ENCODE assay signal across 12 cellular contexts in the genomic region with DNA sequence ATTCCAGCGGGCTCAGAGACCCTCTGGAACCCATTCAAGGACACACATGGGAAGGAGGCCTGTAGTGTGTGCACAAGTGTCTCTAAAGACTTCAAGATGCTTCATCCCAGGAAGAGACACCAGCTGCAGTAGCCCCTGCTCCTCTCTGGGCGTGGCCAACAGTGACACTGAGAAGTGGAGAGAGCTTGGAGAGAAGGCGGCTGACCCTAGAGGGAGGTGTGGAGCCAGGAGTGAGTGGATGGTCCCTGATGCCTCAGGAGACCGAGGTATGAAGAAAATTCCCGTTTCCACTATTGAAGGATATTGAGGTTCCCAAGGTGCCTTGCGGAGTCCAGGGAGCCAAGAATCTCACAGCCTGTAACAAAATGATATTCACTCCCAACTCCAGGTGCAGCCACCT. TPM values are rescaled to one million over a fixed set of nuclear protein-coding genes. Genes with fewer than 3 reads are reported as not detected.
DNase-seq lines count a peak whose midpoint lies in the region; ATAC-seq and TF ChIP-seq lines count a peak whose summit lies in the region.
"Had no signal": no experiment of that assay in that cellular context is flagged by ENCODE, and none has a peak within 500 bp of the region (broad histone marks: within the 10 kb centered on the region; RNA-seq: fewer than 3 reads in every experiment).

No MANE protein-coding gene starts in this region.

- no peaks in the 10 kb centered on the region for H3K79me2 ChIP-seq in HCT116 (ENCODE audit: insufficient read depth, low read length)
- H3K79me2 ChIP-seq in hepatocyte, result no peaks in the 10 kb centered on the region

- TF ChIP-seq RAD21 in HCT116 (IDR thresholded peaks at IDR 0.05; ENCODE audit: low read depth), result peak; percentile 54

- H3K36me3 Mint-ChIP-seq in activated CD4-positive, alpha-beta memory T cell treated with anti-CD3 and anti-CD28 coated beads, Interleukin-2, amount 10 ng/mL, durations not matched to agents 7 days and 5 days (ENCODE audit: low read depth), result no peaks in the 10 kb centered on the region

- no peaks in the 10 kb centered on the region; the same call in 1 of the 2 replicates for H3K4me1 ChIP-seq in BE2C
- H3K4me1 ChIP-seq in HCT116 (ENCODE audit: control insufficient read depth in 1 of 2, insufficient read depth in 2 of 2, low read length in 2 of 2), result peaks cover 13 to 19% of the 10 kb centered on the region in 2 experiments
- peaks cover 5% of the 10 kb centered on the region for H3K4me1 ChIP-seq in hepatocyte (ENCODE audit: insufficient read depth)

- RAD21 ChIA-PET in HCT116 (lab: Charles Lee; ENCODE audit: low non-redundant PET in 1 of 2, low total read pairs in 2 of 2, uncharacterized antibody in 2 of 2, unreplicated experiment in 2 of 2), result interaction anchor here (0.6 to 1.9 kb wide), 4 partner anchors 11 to 75 kb away, joined by 3 to 12 read pairs (median 6); no protein-coding TSS in a partner anchor

- BruUV-seq in HCT116 (replicated peaks; lab: Mats Ljungman, UMichigan), result no TSS peak

- no peaks in the 10 kb centered on the region for H3K36me3 ChIP-seq in BE2C
- no peaks in the 10 kb centered on the region for H3K36me3 ChIP-seq in HCT116 (ENCODE audit: control insufficient read depth in 1 of 2, insufficient read depth in 2 of 2, low read length in 2 of 2)
- no peaks in the 10 kb centered on the region for H3K36me3 ChIP-seq in hepatocyte (replicated peaks; ENCODE audit: insufficient read depth, low read depth)

- H3K9me3 ChIP-seq in BE2C (no peaks in the 10 kb centered on the region), HCT116 (ENCODE audit: control insufficient read depth in 1 of 2, insufficient read depth in 1 of 2, low read depth in 1 of 2, low read length in 2 of 2) (no peaks in the 10 kb centered on the region), hepatocyte (ENCODE audit: low read depth) (no peaks in the 10 kb centered on the region)

- H3K4me3 ChIP-seq in BE2C (ENCODE audit: low read depth, low read length) (no peak overlapping the region), HCT116 (replicated peaks in 1 of 2; ENCODE audit: low read depth in 1 of 2, low read length in 2 of 2) (no peak overlapping the region), hepatocyte (no peak overlapping the region)

- no peaks in the 10 kb centered on the region for H3K9me2 ChIP-seq in HCT116 (ENCODE audit: insufficient read depth)
- H3K9me2 ChIP-seq in hepatocyte (replicated peaks; ENCODE audit: insufficient read depth), result no peaks in the 10 kb centered on the region

- H3K27ac ChIP-seq in HCT116 (ENCODE audit: low read depth, low read length) (no peak overlapping the region), hepatocyte (no peak overlapping the region)

- H3K4me2 ChIP-seq in HCT116 (ENCODE audit: low read length), result peak overlapping the region; percentile 54
- H3K4me2 ChIP-seq in hepatocyte, result no peak overlapping the region

- CTCF ChIA-PET in HCT116 (lab: Charles Lee), result interaction anchor here (1.0 to 2.0 kb wide), 9 partner anchors 8 to 88 kb away, joined by 3 to 63 read pairs (median 10); a partner anchor contains a TSS
- CTCF ChIA-PET in activated CD4-positive, alpha-beta memory T cell treated with anti-CD3 and anti-CD28 coated beads, Interleukin-2, amount 10 ng/mL, durations not matched to agents 7 days and 5 days (lab: Charles Lee), result interaction anchor here (0.9 to 2.5 kb wide), 8 partner anchors 12 to 79 kb away, joined by 3 to 36 read pairs (median 10); a partner anchor contains a TSS

- H3K27me3 Mint-ChIP-seq in activated CD4-positive, alpha-beta memory T cell treated with anti-CD3 and anti-CD28 coated beads, Interleukin-2, amount 10 ng/mL, durations not matched to agents 7 days and 5 days, result peaks cover 34% of the 10 kb centered on the region

- no peak overlapping the region for H3K27ac Mint-ChIP-seq in activated CD4-positive, alpha-beta memory T cell treated with anti-CD3 and anti-CD28 coated beads, Interleukin-2, amount 10 ng/mL, durations not matched to agents 7 days and 5 days

- TF ChIP-seq CTCF in BE2C (IDR thresholded peaks at IDR 0.05; ENCODE audit: low read depth, low read length) (peak; percentile 31), HCT116 (IDR thresholded peaks at IDR 0.05 in 2 of 3, conservative IDR thresholded peaks at IDR 0.05 in 1 of 3; ENCODE audit: borderline replicate concordance in 1 of 3, insufficient read depth in 1 of 3, low read depth in 2 of 3, low read length in 2 of 3) (peak; percentile 40 to 54 (median 48); a peak in 5 of 6 replicates), hepatocyte (IDR thresholded peaks at IDR 0.05; ENCODE audit: poor library complexity) (no peak)

- DNase-seq in BE2C, result peak; percentile 38
- DNase-seq in HCT116 (ENCODE audit: low read depth, low spot score), result peak; percentile 56
- peak; percentile 29 for DNase-seq in RPMI7951 (ENCODE audit: low read depth)
- DNase-seq in hepatocyte (ENCODE audit: low spot score), result peak; percentile 55
- no peak for DNase-seq in activated CD4-positive, alpha-beta memory T cell treated with anti-CD3 and anti-CD28 coated beads, Interleukin-2, amount 10 ng/mL, durations not matched to agents 7 days and 5 days
- no peak for DNase-seq in NCI-H128 (lab: John Stamatoyannopoulos, UW; ENCODE audit: unreplicated experiment)
- DNase-seq in stimulated activated CD4-positive, alpha-beta T cell treated with anti-CD3 and anti-CD28 coated beads, Interleukin-12 subunit alpha, Interleukin-12 subunit beta, amount 100 ng/mL, for 4 hours, result no peak

- no peaks in the 10 kb centered on the region for H3K9me3 Mint-ChIP-seq in activated CD4-positive, alpha-beta memory T cell treated with anti-CD3 and anti-CD28 coated beads, Interleukin-2, amount 10 ng/mL, durations not matched to agents 7 days and 5 days

- POLR2A ChIA-PET in HCT116 (lab: Charles Lee), result interaction anchor here (1.6 to 1.7 kb wide), 2 partner anchors 25 to 44 kb away, joined by 6 to 8 read pairs; no protein-coding TSS in a partner anchor
- POLR2A ChIA-PET in activated CD4-positive, alpha-beta memory T cell treated with anti-CD3 and anti-CD28 coated beads, Interleukin-2, amount 10 ng/mL, durations not matched to agents 7 days and 5 days (lab: Charles Lee), result no interaction called here

- no peaks in the 10 kb centered on the region for H3K27me3 ChIP-seq in BE2C
- H3K27me3 ChIP-seq in HCT116 (ENCODE audit: insufficient read depth, low read length), result no peaks in the 10 kb centered on the region
- H3K27me3 ChIP-seq in hepatocyte, result no peaks in the 10 kb centered on the region

- H3K4me1 Mint-ChIP-seq in activated CD4-positive, alpha-beta memory T cell treated with anti-CD3 and anti-CD28 coated beads, Interleukin-2, amount 10 ng/mL, durations not matched to agents 7 days and 5 days, result peaks cover 4% of the 10 kb centered on the region

- intact Hi-C loops in HCT116 (cut with micrococcal nuclease), result loop anchor here (1.0 kb wide), 1 partner anchor 77 kb away; no protein-coding TSS in a partner anchor

- H3K4me3 Mint-ChIP-seq in activated CD4-positive, alpha-beta memory T cell treated with anti-CD3 and anti-CD28 coated beads, Interleukin-2, amount 10 ng/mL, durations not matched to agents 7 days and 5 days, result no peak overlapping the region

- H3K9ac ChIP-seq in HCT116 (ENCODE audit: low read length), result no peak overlapping the region

- no peak for TF ChIP-seq POLR2A in HCT116 (IDR thresholded peaks at IDR 0.05; ENCODE audit: borderline replicate concordance, extremely low read depth, insufficient read depth, insufficient read length)

- H4K20me1 ChIP-seq in HCT116 (ENCODE audit: insufficient read depth) (no peaks in the 10 kb centered on the region), hepatocyte (ENCODE audit: insufficient read depth, poor library complexity, severe bottlenecking) (no peaks in the 10 kb centered on the region)

- WGBS in hepatocyte (ENCODE audit: low lambda C conversion rate, missing lambda C conversion rate), result 60% methylated on average over 6 of the region's 6 CpGs

- ATAC-seq in HCT116, result peak; percentile 97
- no peak for ATAC-seq in HG03469 (IDR thresholded peaks at IDR 0.05; ENCODE audit: unreplicated experiment)

- H2AFZ ChIP-seq in HCT116 (ENCODE audit: low read depth, low read length, poor library complexity, severe bottlenecking) (peak overlapping the region; percentile 93), hepatocyte (no peak overlapping the region)

TF ChIP-seq in HCT116, 20 proteins besides CTCF, POLR2A, EP300 and RAD21 (continues in another document):
- no peak for TF ChIP-seq CBX3 (IDR thresholded peaks at IDR 0.05; ENCODE audit: low read depth)
- no peak for TF ChIP-seq YY1 (IDR thresholded peaks at IDR 0.05; ENCODE audit: extremely low read depth, insufficient replicate concordance, low read depth, low read length)
- TF ChIP-seq, protein P1, sequence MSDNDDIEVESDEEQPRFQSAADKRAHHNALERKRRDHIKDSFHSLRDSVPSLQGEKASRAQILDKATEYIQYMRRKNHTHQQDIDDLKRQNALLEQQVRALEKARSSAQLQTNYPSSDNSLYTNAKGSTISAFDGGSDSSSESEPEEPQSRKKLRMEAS (IDR thresholded peaks at IDR 0.05), result no peak

RNA-seq across cellular contexts. Expression of a gene that starts 14.9 kb away (rescaled TPM):
- polyA plus RNA-seq in BE2C (2012; ENCODE audit: insufficient read depth, insufficient read length, low read depth), result not detected
- total RNA-seq in HCT116 (2021; ENCODE audit: unreplicated experiment) (not detected), hepatocyte (2.6 and 4.1 TPM in 2 replicates)
- polyA plus RNA-seq in HCT116 (2012), result 0.49 and 0.90 TPM in 2 replicates
- total RNA-seq in RPMI7951 (2014; rRNA removed; shearing (Covaris generic)), result 0.10 and 0.24 TPM in 2 replicates
- 4.2 and 12.4 TPM in 2 replicates for polyA plus RNA-seq in hepatocyte
- total RNA-seq in activated CD4-positive, alpha-beta memory T cell treated with anti-CD3 and anti-CD28 coated beads, Interleukin-2, amount 10 ng/mL, durations not matched to agents 7 days and 5 days, result not detected
- total RNA-seq: activated CD8-positive, alpha-beta memory T cell treated with anti-CD3 and anti-CD28 coated beads for 36 hours; glomerular endothelial cell had no signal
- polyA plus RNA-seq: urinary bladder had no signal

RNA-seq across cellular contexts. Expression of a gene that starts 32.5 kb away (rescaled TPM):
- polyA plus RNA-seq in BE2C (2012; ENCODE audit: insufficient read depth, insufficient read length, low read depth), result 0.97 TPM
- total RNA-seq in HCT116 (2021; ENCODE audit: unreplicated experiment) (22.1 TPM), hepatocyte (24.4 and 30.2 TPM in 2 replicates)
- 26.5 and 33.4 TPM in 2 replicates for polyA plus RNA-seq in HCT116 (2012)
- total RNA-seq in RPMI7951 (2014; rRNA removed; shearing (Covaris generic)), result 6.4 and 15.8 TPM in 2 replicates
- polyA plus RNA-seq in hepatocyte, result 62.9 and 64.6 TPM in 2 replicates
- total RNA-seq in activated CD4-positive, alpha-beta memory T cell treated with anti-CD3 and anti-CD28 coated beads, Interleukin-2, amount 10 ng/mL, durations not matched to agents 7 days and 5 days, result 10 to 100 TPM in 1 of 2 experiments, 1 to 10 TPM in 1; 9.0 to 11.4 TPM

RNA-seq across cellular contexts. Expression of a gene that starts 37.3 kb away (rescaled TPM):
- polyA plus RNA-seq in BE2C (2012; ENCODE audit: insufficient read depth, insufficient read length, low read depth), result not detected
- total RNA-seq in HCT116 (2021; ENCODE audit: unreplicated experiment), result 56.1 TPM
- 36.1 and 45.8 TPM in 2 replicates for polyA plus RNA-seq in HCT116 (2012)
- total RNA-seq in RPMI7951 (2014; rRNA removed; shearing (Covaris generic)), result not detected in 2 replicates
- total RNA-seq in hepatocyte, result 64.2 and 66.9 TPM in 2 replicates
- 63.5 and 68.6 TPM in 2 replicates for polyA plus RNA-seq in hepatocyte
- total RNA-seq in activated CD4-positive, alpha-beta memory T cell treated with anti-CD3 and anti-CD28 coated beads, Interleukin-2, amount 10 ng/mL, durations not matched to agents 7 days and 5 days, result not detected
- total RNA-seq: activated CD8-positive, alpha-beta memory T cell treated with anti-CD3 and anti-CD28 coated beads for 36 hours had no signal
- polyA plus RNA-seq: neural cell had no signal

RNA-seq across cellular contexts. Expression of a gene that starts 59.0 kb away (rescaled TPM):
- polyA plus RNA-seq in BE2C (2012; ENCODE audit: insufficient read depth, insufficient read length, low read depth), result 9.6 TPM
- total RNA-seq in HCT116 (2021; ENCODE audit: unreplicated experiment) (2.0 TPM), hepatocyte (22.3 and 25.9 TPM in 2 replicates)
- polyA plus RNA-seq in HCT116 (2012), result 0.39 and 1.00 TPM in 2 replicates
- not detected in 2 replicates for total RNA-seq in RPMI7951 (2014; rRNA removed; shearing (Covaris generic))
- 33.5 and 55.1 TPM in 2 replicates for polyA plus RNA-seq in hepatocyte
- total RNA-seq in activated CD4-positive, alpha-beta memory T cell treated with anti-CD3 and anti-CD28 coated beads, Interleukin-2, amount 10 ng/mL, durations not matched to agents 7 days and 5 days, result not detected
- total RNA-seq: activated CD8-positive, alpha-beta memory T cell treated with anti-CD3 and anti-CD28 coated beads for 36 hours had no signal
- polyA plus RNA-seq: neural cell had no signal

Comparison
In these comparisons a context has a peak if more than half of its experiments do, and no peak if none do; other contexts are left out.
1. DNase-seq: peak in BE2C (single experiment), HCT116 (single experiment), RPMI7951 (single experiment) and hepatocyte (single experiment); none in activated CD4-positive, alpha-beta memory T cell treated with anti-CD3 and anti-CD28 coated beads, Interleukin-2, amount 10 ng/mL, durations not matched to agents 7 days and 5 days (single experiment), NCI-H128 (single experiment) and stimulated activated CD4-positive, alpha-beta T cell treated with anti-CD3 and anti-CD28 coated beads, Interleukin-12 subunit alpha, Interleukin-12 subunit beta, amount 100 ng/mL, for 4 hours (single experiment).
2. RNA of a gene that starts 37.3 kb away (total RNA-seq): 64.2 to 66.9 TPM in hepatocyte and 56.1 TPM in HCT116 (single experiment); not detected in activated CD4-positive, alpha-beta memory T cell treated with anti-CD3 and anti-CD28 coated beads, Interleukin-2, amount 10 ng/mL, durations not matched to agents 7 days and 5 days and not detected in RPMI7951; every median in the first group is over 10 times any median in the second.